Comparison of ENCODE assay signal across 11 cellular contexts in genomic region chr7:23491502-23491901, GRCh38. TPM values are rescaled to one million over a fixed set of nuclear protein-coding genes. Genes with fewer than 3 reads are reported as not detected.
DNase-seq lines count a peak whose midpoint lies in the region; ATAC-seq and TF ChIP-seq lines count a peak whose summit lies in the region.
"Had no signal": no experiment of that assay in that cellular context is flagged by ENCODE, and none has a peak within 500 bp of the region (broad histone marks: within the 10 kb centered on the region; RNA-seq: fewer than 3 reads in every experiment).

No MANE protein-coding gene starts in this region.

- peak overlapping the region; percentile 88 for H3K27ac Mint-ChIP-seq in stimulated activated effector memory CD8-positive, alpha-beta T cell treated with anti-CD3 and anti-CD28 coated beads, Interleukin-12 subunit alpha, Interleukin-12 subunit beta, amount 100 ng/mL, for 72 hours

- intact Hi-C loops in heart left ventricle (cut with DNase I) (no loop called here), cardiac septum (cut with DNase I) (no loop called here)

- no peaks in the 10 kb centered on the region for H3K4me1 Mint-ChIP-seq in stimulated activated effector memory CD8-positive, alpha-beta T cell treated with anti-CD3 and anti-CD28 coated beads, Interleukin-12 subunit alpha, Interleukin-12 subunit beta, amount 100 ng/mL, for 72 hours

- no peaks in the 10 kb centered on the region for H3K27me3 ChIP-seq in heart left ventricle

- ATAC-seq in heart left ventricle (no peak), HG03342 (IDR thresholded peaks at IDR 0.05; ENCODE audit: unreplicated experiment) (no peak)
- no peak for ATAC-seq in stimulated activated effector memory CD8-positive, alpha-beta T cell treated with anti-CD3 and anti-CD28 coated beads, Interleukin-12 subunit alpha, Interleukin-12 subunit beta, amount 100 ng/mL, for 72 hours

- H3K9me3 ChIP-seq in heart left ventricle = no peaks in the 10 kb centered on the region

- no peak for TF ChIP-seq CTCF in heart left ventricle (IDR thresholded peaks at IDR 0.05)
- no peak for TF ChIP-seq CTCF in coronary artery (IDR thresholded peaks at IDR 0.05)

- TF ChIP-seq POLR2A in heart left ventricle (IDR thresholded peaks at IDR 0.05) = no peak

- H3K4me1 ChIP-seq in heart left ventricle = peaks cover 0 to 10% (median 0%) of the 10 kb centered on the region in 12 donors

- no peaks in the 10 kb centered on the region for H3K9me3 Mint-ChIP-seq in stimulated activated effector memory CD8-positive, alpha-beta T cell treated with anti-CD3 and anti-CD28 coated beads, Interleukin-12 subunit alpha, Interleukin-12 subunit beta, amount 100 ng/mL, for 72 hours

- H3K27ac ChIP-seq in heart left ventricle = no peak overlapping the region
- no peak overlapping the region for H3K27ac ChIP-seq in coronary artery

- H3K4me3 ChIP-seq in heart left ventricle = peak overlapping the region in 7 of 12 donors; percentile 30 to 79 (median 64)
- H3K4me3 ChIP-seq in coronary artery = peak overlapping the region; percentile 76

- H3K36me3 ChIP-seq in heart left ventricle = no peaks in the 10 kb centered on the region

- WGBS in heart left ventricle, 4 donors = 51 to 55% (median 53%) methylated on average over 3 of the region's 3 CpGs

- no peak for DNase-seq in heart left ventricle
- no peak for DNase-seq in cardiac septum (ENCODE audit: low spot score)
- DNase-seq in RPMI7951 (ENCODE audit: low read depth) = peak; percentile 20
- DNase-seq in coronary artery (ENCODE audit: low spot score) = no peak
- no peak for DNase-seq in stimulated activated effector memory CD8-positive, alpha-beta T cell treated with anti-CD3 and anti-CD28 coated beads, Interleukin-12 subunit alpha, Interleukin-12 subunit beta, amount 100 ng/mL, for 72 hours (ENCODE audit: low spot score in 2 of 2)
- no peak for DNase-seq in islet precursor cell
- DNase-seq in stimulated activated naive CD4-positive, alpha-beta T cell treated with Interleukin-2 at 50 U/mL for 16 hours (lab: John Stamatoyannopoulos, UW) = no peak
- DNase-seq: GOT3; stimulated activated CD4-positive, alpha-beta T cell treated with anti-CD3 and anti-CD28 coated beads, Interleukin-2, amount 100 ng/mL, for 48 hours; SW 1271 had no signal

- peaks cover 12% of the 10 kb centered on the region for H3K36me3 Mint-ChIP-seq in stimulated activated effector memory CD8-positive, alpha-beta T cell treated with anti-CD3 and anti-CD28 coated beads, Interleukin-12 subunit alpha, Interleukin-12 subunit beta, amount 100 ng/mL, for 72 hours

- peak overlapping the region; percentile 76 for H3K4me3 Mint-ChIP-seq in stimulated activated effector memory CD8-positive, alpha-beta T cell treated with anti-CD3 and anti-CD28 coated beads, Interleukin-12 subunit alpha, Interleukin-12 subunit beta, amount 100 ng/mL, for 72 hours

RNA-seq across cellular contexts. Expression of gene IGF2BP3, which starts 21.2 kb away (rescaled TPM):
- total RNA-seq in heart left ventricle (1 to 10 TPM in 2 of 9 donors, under 1 TPM in 3, not detected in 4; 0.27 to 2.2 (median 0.69) TPM), cardiac septum (0.16 TPM)
- polyA plus RNA-seq in heart left ventricle = under 1 TPM in 1 of 2 donors, not detected in 1; 0.30 TPM
- 120 and 145 TPM in 2 replicates for total RNA-seq in RPMI7951 (2014; rRNA removed; shearing (Covaris generic))

RNA-seq across cellular contexts. Expression of gene TRA2A, which starts 40.3 kb away (rescaled TPM):
- total RNA-seq in heart left ventricle (10 to 100 TPM; 13.2 to 55.7 (median 30.6) TPM), cardiac septum (32.6 TPM)
- 10 to 100 TPM; 32.5 to 37.6 TPM for polyA plus RNA-seq in heart left ventricle
- total RNA-seq in RPMI7951 (2014; rRNA removed; shearing (Covaris generic)) = 25.1 and 28.3 TPM in 2 replicates

Comparison
In these comparisons a context has a peak if more than half of its experiments do, and no peak if none do; other contexts are left out.
1. RNA of gene IGF2BP3, which starts 21.2 kb away (total RNA-seq): 120 to 145 TPM in RPMI7951; 0.27 to 2.2 TPM in heart left ventricle and 0.16 TPM in cardiac septum (single experiment); every median in the first group is over 10 times any median in the second.